In the genomic region with DNA sequence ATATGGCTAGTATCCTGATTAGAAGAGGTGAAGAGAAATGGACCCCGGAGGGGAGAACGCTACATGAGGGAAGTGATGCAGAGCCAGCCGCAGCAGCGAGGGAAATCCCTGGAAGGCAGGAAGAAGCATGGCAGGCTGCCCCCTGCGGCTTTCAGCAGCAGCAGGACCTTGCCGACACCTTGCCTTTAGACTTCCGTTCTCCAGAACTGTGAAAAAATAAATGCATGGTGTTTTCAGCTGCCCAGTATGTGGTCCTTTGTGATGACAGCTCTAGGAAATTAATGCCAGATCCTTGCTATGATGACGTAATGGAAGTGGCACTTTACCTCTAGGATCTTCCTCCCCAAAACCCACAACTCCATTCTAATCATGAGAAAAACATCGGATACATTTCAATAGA, we compare ENCODE assay signal across 18 cellular contexts. TPM values are rescaled to one million over a fixed set of nuclear protein-coding genes. Genes with fewer than 3 reads are reported as not detected.
DNase-seq lines count a peak whose midpoint lies in the region; ATAC-seq, FAIRE-seq and TF ChIP-seq lines count a peak whose summit lies in the region.
"Had no signal": no experiment of that assay in that cellular context is flagged by ENCODE, and none has a peak within 500 bp of the region (broad histone marks: within the 10 kb centered on the region; RNA-seq: fewer than 3 reads in every experiment).

No MANE protein-coding gene starts in this region.

- peak; percentile 24 for DNase-seq in activated CD4-positive, alpha-beta T cell treated with anti-CD3 and anti-CD28 coated beads for 36 hours
- no peak for DNase-seq in activated CD4-positive, alpha-beta T cell treated with anti-CD3 and anti-CD28 coated beads for 1 hour
- DNase-seq in NCI-H2227 treated with DMSO at 0.1 percent for 48 hours (lab: John Stamatoyannopoulos, UW), result peak; percentile 44
- DNase-seq in choroid plexus epithelial cell (ENCODE audit: low read depth), result peak; percentile 89
- peak; percentile 37 for DNase-seq in osteoblast (ENCODE audit: insufficient read length, low spot score, missing footprints)
- DNase-seq in middle frontal gyrus (ENCODE audit: extremely low spot score, low spot score), result no peak
- no peak for DNase-seq in HTR-8/SVneo (ENCODE audit: insufficient read length, low spot score)
- DNase-seq in NCI-H1930 (lab: John Stamatoyannopoulos, UW), result no peak
- DNase-seq: activated CD8-positive, alpha-beta memory T cell treated with anti-CD3 and anti-CD28 coated beads, Interleukin-2, amount 10 ng/mL, durations not matched to agents 7 days and 5 days; lower lobe of right lung; NCI-H446 treated with DMSO at 0.1 percent for 48 hours; T-helper 9 cell; tibial artery had no signal

- peak; percentile 10 for TF ChIP-seq CTCF in choroid plexus epithelial cell (conservative IDR thresholded peaks at IDR 0.05; ENCODE audit: low read depth, low read length)
- no peak for TF ChIP-seq CTCF in osteoblast (IDR thresholded peaks at IDR 0.05; ENCODE audit: extremely low read depth, low read depth, low read length)

- H3K4me3 Mint-ChIP-seq in activated CD4-positive, alpha-beta T cell treated with anti-CD3 and anti-CD28 coated beads for 36 hours, result no peak overlapping the region
- H3K4me3 Mint-ChIP-seq: activated CD8-positive, alpha-beta memory T cell treated with anti-CD3 and anti-CD28 coated beads, Interleukin-2, amount 10 ng/mL, durations not matched to agents 7 days and 5 days had no signal

- H3K9me3 Mint-ChIP-seq in activated CD4-positive, alpha-beta T cell treated with anti-CD3 and anti-CD28 coated beads for 36 hours (ENCODE audit: low read depth), result no peaks in the 10 kb centered on the region
- H3K9me3 Mint-ChIP-seq: activated naive CD4-positive, alpha-beta T cell treated with anti-CD3 and anti-CD28 coated beads, Interleukin-2, amount 50 U/mL, for 72 hours had no signal

- POLR2A ChIA-PET in activated CD4-positive, alpha-beta T cell treated with anti-CD3 and anti-CD28 coated beads for 36 hours (lab: Charles Lee), result no interaction called here

- H2AFZ ChIP-seq in osteoblast (ENCODE audit: low read length), result no peak overlapping the region
- H2AFZ ChIP-seq: parathyroid adenoma had no signal

- no peaks in the 10 kb centered on the region for H3K27me3 ChIP-seq in osteoblast (ENCODE audit: insufficient read depth, low read length)
- H3K27me3 ChIP-seq: tibial artery had no signal

- no peaks in the 10 kb centered on the region for H3K4me1 ChIP-seq in osteoblast (ENCODE audit: insufficient read depth, low read length)
- H3K4me1 ChIP-seq: lower lobe of right lung, parathyroid adenoma, tibial artery had no signal

- no peak overlapping the region for H3K4me3 ChIP-seq in choroid plexus epithelial cell (ENCODE audit: low read depth, low read length)
- no peak overlapping the region for H3K4me3 ChIP-seq in osteoblast (ENCODE audit: insufficient read depth, low read length)
- H3K4me3 ChIP-seq: lower lobe of right lung, tibial artery had no signal

- no peaks in the 10 kb centered on the region for H3K36me3 ChIP-seq in osteoblast (ENCODE audit: insufficient read depth, low read length)
- H3K36me3 ChIP-seq: lower lobe of right lung, tibial artery had no signal

- H3K36me3 Mint-ChIP-seq in activated CD4-positive, alpha-beta T cell treated with anti-CD3 and anti-CD28 coated beads for 36 hours (ENCODE audit: low read depth), result no peaks in the 10 kb centered on the region
- H3K36me3 Mint-ChIP-seq: activated naive CD4-positive, alpha-beta T cell treated with anti-CD3 and anti-CD28 coated beads, Interleukin-2, amount 50 U/mL, for 72 hours had no signal

- no peak for ATAC-seq in activated CD4-positive, alpha-beta T cell treated with anti-CD3 and anti-CD28 coated beads for 36 hours
- ATAC-seq: activated CD8-positive, alpha-beta memory T cell treated with anti-CD3 and anti-CD28 coated beads, Interleukin-2, amount 10 ng/mL, durations not matched to agents 7 days and 5 days; esophagus mucosa; lower lobe of right lung had no signal

- H3K79me2 ChIP-seq in osteoblast (ENCODE audit: insufficient read depth, low read length), result no peaks in the 10 kb centered on the region
- H3K79me2 ChIP-seq: parathyroid adenoma had no signal

- CTCF ChIA-PET in activated CD4-positive, alpha-beta T cell treated with anti-CD3 and anti-CD28 coated beads for 36 hours (lab: Charles Lee), result interaction anchor here (1.6 kb wide), 1 partner anchor 27 kb away, joined by 5 read pairs; no protein-coding TSS in a partner anchor

- no peak overlapping the region for H3K27ac Mint-ChIP-seq in activated CD4-positive, alpha-beta T cell treated with anti-CD3 and anti-CD28 coated beads for 36 hours
- H3K27ac Mint-ChIP-seq: activated CD8-positive, alpha-beta memory T cell treated with anti-CD3 and anti-CD28 coated beads, Interleukin-2, amount 10 ng/mL, durations not matched to agents 7 days and 5 days; activated naive CD4-positive, alpha-beta T cell treated with anti-CD3 and anti-CD28 coated beads, Interleukin-2, amount 50 U/mL, for 72 hours had no signal

- no peaks in the 10 kb centered on the region for H4K20me1 ChIP-seq in osteoblast (ENCODE audit: insufficient read depth, low read length)

- intact Hi-C loops in activated CD4-positive, alpha-beta T cell treated with anti-CD3 and anti-CD28 coated beads for 36 hours (cut with DNase I, micrococcal nuclease), result no loop called here

- H3K4me2 ChIP-seq in osteoblast (ENCODE audit: insufficient read depth, low read length), result no peak overlapping the region

- H3K27ac ChIP-seq in osteoblast (ENCODE audit: low read depth, low read length), result no peak overlapping the region
- H3K27ac ChIP-seq: lower lobe of right lung, parathyroid adenoma, RWPE1, tibial artery had no signal

- peaks cover 6% of the 10 kb centered on the region for H3K27me3 Mint-ChIP-seq in activated CD4-positive, alpha-beta T cell treated with anti-CD3 and anti-CD28 coated beads for 36 hours
- H3K27me3 Mint-ChIP-seq: activated CD8-positive, alpha-beta memory T cell treated with anti-CD3 and anti-CD28 coated beads, Interleukin-2, amount 10 ng/mL, durations not matched to agents 7 days and 5 days had no signal

- no peaks in the 10 kb centered on the region for H3K9me3 ChIP-seq in osteoblast (ENCODE audit: low read depth, low read length)
- H3K9me3 ChIP-seq: lower lobe of right lung, tibial artery had no signal

- FAIRE-seq in HTR-8/SVneo (lab: Jason Lieb, UNC), result no peak
- FAIRE-seq: GM19239 had no signal

- H3K4me1 Mint-ChIP-seq in activated CD4-positive, alpha-beta T cell treated with anti-CD3 and anti-CD28 coated beads for 36 hours, result peaks cover 6% of the 10 kb centered on the region

RNA-seq across cellular contexts. Expression of gene ZFP1, which starts 9.7 kb away (rescaled TPM):
- 10 to 100 TPM; 14.8 to 17.3 TPM for total RNA-seq in activated CD4-positive, alpha-beta T cell treated with anti-CD3 and anti-CD28 coated beads for 36 hours
- 12.7 TPM in 2 replicates for total RNA-seq in osteoblast

RNA-seq across cellular contexts. Expression of gene LDHD, which starts 22.1 kb away (rescaled TPM):
- total RNA-seq in activated CD4-positive, alpha-beta T cell treated with anti-CD3 and anti-CD28 coated beads for 36 hours, result under 1 TPM in 1 of 2 experiments, not detected in 1; 0.21 TPM
- 2.7 and 3.6 TPM in 2 replicates for total RNA-seq in osteoblast
- total RNA-seq: activated CD8-positive, alpha-beta memory T cell treated with anti-CD3 and anti-CD28 coated beads, Interleukin-2, amount 10 ng/mL, durations not matched to agents 7 days and 5 days had no signal

Comparison
In these comparisons a context has a peak if more than half of its experiments do, and no peak if none do; other contexts are left out.
1. DNase-seq: peak in activated CD4-positive, alpha-beta T cell treated with anti-CD3 and anti-CD28 coated beads for 36 hours (single experiment), NCI-H2227 treated with DMSO at 0.1 percent for 48 hours (single experiment), choroid plexus epithelial cell (single experiment) and osteoblast (single experiment); none in activated CD4-positive, alpha-beta T cell treated with anti-CD3 and anti-CD28 coated beads for 1 hour (single experiment), middle frontal gyrus (single experiment), HTR-8/SVneo (single experiment) and NCI-H1930 (0 of 2).